Comparison of ENCODE assay signal across 20 cellular contexts in the genomic region with DNA sequence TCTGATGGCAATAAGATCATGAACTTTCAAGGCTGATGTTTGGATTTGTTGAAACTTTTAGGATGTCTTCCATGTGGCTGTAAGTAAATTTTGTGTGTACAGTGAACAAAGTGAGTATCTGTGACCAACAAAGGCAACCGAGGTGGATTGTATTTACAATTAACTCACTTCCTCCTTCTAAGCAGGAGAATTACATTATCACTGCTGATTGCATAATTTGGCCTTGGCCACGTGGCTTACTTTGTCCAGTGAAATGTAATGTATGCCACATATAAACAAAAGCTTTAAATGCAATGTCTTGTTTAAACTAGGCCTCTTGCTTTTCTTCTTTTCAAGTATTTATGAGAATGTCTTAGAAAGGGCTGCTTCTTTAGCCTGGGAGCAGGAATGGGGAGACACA.
DNase-seq lines count a peak whose midpoint lies in the region; FAIRE-seq and TF ChIP-seq lines count a peak whose summit lies in the region.
"Had no signal": no experiment of that assay in that cellular context is flagged by ENCODE, and none has a peak within 500 bp of the region (broad histone marks: within the 10 kb centered on the region; RNA-seq: fewer than 3 reads in every experiment).

No MANE protein-coding gene starts in this region.

- CTCF ChIA-PET in activated CD4-positive, alpha-beta T cell treated with anti-CD3 and anti-CD28 coated beads, Interleukin-2, amount 10 ng/mL, durations not matched to agents 7 days and 5 days (lab: Charles Lee) = no interaction called here

- no peaks in the 10 kb centered on the region for H3K4me1 Mint-ChIP-seq in activated CD4-positive, alpha-beta T cell treated with anti-CD3 and anti-CD28 coated beads, Interleukin-2, amount 10 ng/mL, durations not matched to agents 7 days and 5 days

- H3K4me1 ChIP-seq in OCI-LY3 (ENCODE audit: low read length) = no peaks in the 10 kb centered on the region
- H3K4me1 ChIP-seq: pancreas had no signal

- H3K27me3 Mint-ChIP-seq in activated CD4-positive, alpha-beta T cell treated with anti-CD3 and anti-CD28 coated beads, Interleukin-2, amount 10 ng/mL, durations not matched to agents 7 days and 5 days = peaks cover 3% of the 10 kb centered on the region

- no peaks in the 10 kb centered on the region for H3K36me3 Mint-ChIP-seq in activated CD4-positive, alpha-beta T cell treated with anti-CD3 and anti-CD28 coated beads, Interleukin-2, amount 10 ng/mL, durations not matched to agents 7 days and 5 days (ENCODE audit: low read depth)

- H3K27me3 ChIP-seq in OCI-LY3 (ENCODE audit: low read depth, low read length) = no peaks in the 10 kb centered on the region
- H3K27me3 ChIP-seq: pancreas had no signal

- H3K9me3 ChIP-seq in OCI-LY3 (ENCODE audit: insufficient read depth, low read length) = no peaks in the 10 kb centered on the region
- H3K9me3 ChIP-seq: pancreas, SK-N-SH had no signal

- H3K79me2 ChIP-seq in OCI-LY3 (ENCODE audit: low read length) = no peaks in the 10 kb centered on the region

- no peak overlapping the region for H3K4me3 ChIP-seq in OCI-LY3 (ENCODE audit: low read length)
- H3K4me3 ChIP-seq: pancreas had no signal

- POLR2A ChIA-PET in activated CD4-positive, alpha-beta T cell treated with anti-CD3 and anti-CD28 coated beads, Interleukin-2, amount 10 ng/mL, durations not matched to agents 7 days and 5 days (lab: Charles Lee) = no interaction called here

- DNase-seq in AML-193 (lab: John Stamatoyannopoulos, UW) (peak; percentile 51 to 56), HT-29 (ENCODE audit: low spot score) (peak; percentile 9), fibroblast of gingiva (ENCODE audit: low read depth) (peak; percentile 13), posterior cingulate gyrus (no peak), RCC 7860 (ENCODE audit: low spot score) (no peak)
- DNase-seq in activated CD4-positive, alpha-beta T cell treated with anti-CD3 and anti-CD28 coated beads, Interleukin-2, amount 10 ng/mL, durations not matched to agents 7 days and 5 days = no peak
- DNase-seq in stimulated activated CD4-positive, alpha-beta T cell treated with anti-CD3 and anti-CD28 coated beads, Interleukin-15, amount 100 ng/mL, for 24 hours = no peak
- DNase-seq: activated CD4-positive, alpha-beta T cell treated with anti-CD3 and anti-CD28 coated beads for 48 hours; activated gamma-delta T cell treated with Interleukin-2 at 50 U/mL for 16 hours; NCI-H1694; NCI-H446 treated with DMSO at 0.1 percent for 48 hours; pancreas; SK-N-SH; stimulated activated CD4-positive, alpha-beta T cell treated with anti-CD3 and anti-CD28 coated beads, Interleukin-4, amount 100 ng/mL, for 1 hour; substantia nigra had no signal

- H4K20me1 ChIP-seq in OCI-LY3 (ENCODE audit: insufficient read depth, low read length) = no peaks in the 10 kb centered on the region

- no peak for TF ChIP-seq CTCF in OCI-LY3 (IDR thresholded peaks at IDR 0.05; ENCODE audit: low read depth, low read length)

- intact Hi-C loops in posterior cingulate gyrus (cut with DNase I) = no loop called here

- H3K4me2 ChIP-seq in OCI-LY3 (ENCODE audit: low read length) = no peak overlapping the region
- H3K4me2 ChIP-seq: KMS-11, SK-N-SH had no signal

- H3K27ac Mint-ChIP-seq in activated CD4-positive, alpha-beta T cell treated with anti-CD3 and anti-CD28 coated beads, Interleukin-2, amount 10 ng/mL, durations not matched to agents 7 days and 5 days = no peak overlapping the region

- FAIRE-seq in RCC 7860 (lab: Jason Lieb, UNC) = no peak
- FAIRE-seq: endometrium, G401.6, GM12892, pancreas had no signal

- H3K9ac ChIP-seq in OCI-LY3 (ENCODE audit: low read length) = no peak overlapping the region
- H3K9ac ChIP-seq: KMS-11, SK-N-SH had no signal

- no peaks in the 10 kb centered on the region for H3K9me3 Mint-ChIP-seq in activated CD4-positive, alpha-beta T cell treated with anti-CD3 and anti-CD28 coated beads, Interleukin-2, amount 10 ng/mL, durations not matched to agents 7 days and 5 days

- no peak overlapping the region for H3K4me3 Mint-ChIP-seq in activated CD4-positive, alpha-beta T cell treated with anti-CD3 and anti-CD28 coated beads, Interleukin-2, amount 10 ng/mL, durations not matched to agents 7 days and 5 days

- no peaks in the 10 kb centered on the region for H3K36me3 ChIP-seq in OCI-LY3 (replicated peaks; ENCODE audit: low read depth, low read length)
- H3K36me3 ChIP-seq: pancreas had no signal

- 0 out of 2 replicates have a peak overlapping the region, but pooled peaks have one; percentile 14 for H2AFZ ChIP-seq in OCI-LY3 (ENCODE audit: low read depth, low read length)

- no peak overlapping the region for H3K27ac ChIP-seq in OCI-LY3 (ENCODE audit: low read length)
- H3K27ac ChIP-seq: KMS-11, pancreas had no signal

Comparison
In these comparisons a context has a peak if more than half of its experiments do, and no peak if none do; other contexts are left out.
1. DNase-seq: peak in AML-193 (2 of 2), HT-29 (single experiment) and fibroblast of gingiva (single experiment); none in posterior cingulate gyrus (0 of 10), activated CD4-positive, alpha-beta T cell treated with anti-CD3 and anti-CD28 coated beads, Interleukin-2, amount 10 ng/mL, durations not matched to agents 7 days and 5 days (single experiment), stimulated activated CD4-positive, alpha-beta T cell treated with anti-CD3 and anti-CD28 coated beads, Interleukin-15, amount 100 ng/mL, for 24 hours (single experiment) and RCC 7860 (single experiment).